ENCODE assay signal across 14 cellular contexts in genomic region chr1:114002492-114003290, GRCh38. TPM values are rescaled to one million over a fixed set of nuclear protein-coding genes. Genes with fewer than 3 reads are reported as not detected.
DNase-seq lines count a peak whose midpoint lies in the region; ATAC-seq, FAIRE-seq and TF ChIP-seq lines count a peak whose summit lies in the region.
"Had no signal": no experiment of that assay in that cellular context is flagged by ENCODE, and none has a peak within 500 bp of the region (broad histone marks: within the 10 kb centered on the region; RNA-seq: fewer than 3 reads in every experiment).

No MANE protein-coding gene starts in this region.

- H3K14ac ChIP-seq in H1 (ENCODE audit: insufficient read length): no peak overlapping the region

- peak overlapping the region; percentile 85; the same call in 1 of the 2 replicates for H2BK12ac ChIP-seq in H1 (ENCODE audit: low read depth, low read length)

- no peak for TF ChIP-seq CTCF in H1 (IDR thresholded peaks at IDR 0.05; ENCODE audit: control extremely low read depth in 1 of 3, insufficient read depth in 1 of 3, low read depth in 1 of 3, low read length in 3 of 3)
- TF ChIP-seq CTCF in kidney (IDR thresholded peaks at IDR 0.05; ENCODE audit: borderline replicate concordance, extremely low read depth, insufficient read depth): no peak
- no peak for TF ChIP-seq CTCF in testis (IDR thresholded peaks at IDR 0.05)
- TF ChIP-seq CTCF in PC-3 (conservative IDR thresholded peaks at IDR 0.05; ENCODE audit: low read depth, low read length): no peak

- H2BK15ac ChIP-seq in H1 (ENCODE audit: low read length): no peak overlapping the region

- H3K36me3 ChIP-seq in HUES48 (ENCODE audit: control insufficient read depth, insufficient read depth, low read length) (no peaks in the 10 kb centered on the region), H1 (ENCODE audit: control insufficient read depth in 2 of 4, insufficient read depth in 4 of 4, low read length in 3 of 4) (no peaks in the 10 kb centered on the region), kidney (ENCODE audit: control insufficient read depth in 1 of 2, insufficient read depth in 2 of 2, low read length in 2 of 2) (no peaks in the 10 kb centered on the region), testis (ENCODE audit: low read depth, missing control alignments) (no peaks in the 10 kb centered on the region), PC-3 (ENCODE audit: low read depth, low read length) (no peaks in the 10 kb centered on the region)
- H3K36me3 ChIP-seq: Peyer's patch had no signal

- intact Hi-C loops in kidney (cut with DNase I) (no loop called here), testis (cut with DNase I; ENCODE audit: low total_unique reads) (no loop called here), PC-3 (cut with micrococcal nuclease) (no loop called here)

- H3K23me2 ChIP-seq in H1 (ENCODE audit: low read depth, low read length): no peaks in the 10 kb centered on the region

- H4K8ac ChIP-seq in H1 (ENCODE audit: extremely low read depth, insufficient read depth, low read length): peak overlapping the region; percentile 54; the same call in 1 of the 2 replicates

- H3K79me2 ChIP-seq in H1 (ENCODE audit: control insufficient read depth in 1 of 2, insufficient read depth in 2 of 2, low read length in 2 of 2): no peaks in the 10 kb centered on the region
- H3K79me2 ChIP-seq in PC-3 (ENCODE audit: low read length): no peaks in the 10 kb centered on the region

- peak overlapping the region; percentile 79 for H3K18ac ChIP-seq in H1 (ENCODE audit: extremely low read depth, low read length)

- H3K9ac ChIP-seq in HUES48 (ENCODE audit: low read depth, low read length) (no peak overlapping the region), H1 (replicated peaks in 1 of 4; ENCODE audit: extremely low read depth in 1 of 4, low read depth in 3 of 4, low read length in 3 of 4) (no peak overlapping the region), kidney (ENCODE audit: low read length in 2 of 2) (no peak overlapping the region), PC-3 (ENCODE audit: low read length) (no peak overlapping the region)

- no peak for TF ChIP-seq EP300 in H1 (IDR thresholded peaks at IDR 0.05; ENCODE audit: borderline replicate concordance in 1 of 2, low read depth in 2 of 2, low read length in 2 of 2)

- CTCF ChIA-PET in H1 (lab: Charles Lee; ENCODE audit: partially characterized antibody) (interaction anchor here (0.6 to 3.7 kb wide), 9 partner anchors 15 to 1185 kb away, joined by 3 to 23 read pairs (median 4); partner anchors contain the start of gene OLFML3), PC-3 (lab: Charles Lee) (no interaction called here)

- H3K23ac ChIP-seq in H1 (ENCODE audit: insufficient read length): no peak overlapping the region

- peak overlapping the region; percentile 63 for H4K91ac ChIP-seq in H1 (replicated peaks; ENCODE audit: insufficient read length, low read length)

- H2AFZ ChIP-seq in H1 (ENCODE audit: low read length) (peak overlapping the region; percentile 51; the same call in 1 of the 2 replicates), PC-3 (ENCODE audit: low read length) (no peak overlapping the region)

- H3K4me1 ChIP-seq in HUES48 (ENCODE audit: control insufficient read depth, insufficient read depth, low read length): peaks cover 19% of the 10 kb centered on the region
- H3K4me1 ChIP-seq in H1 (replicated peaks in 1 of 4; ENCODE audit: control insufficient read depth in 3 of 4, insufficient read depth in 4 of 4, low read length in 3 of 4): peaks cover 7 to 16% (median 12%) of the 10 kb centered on the region in 4 experiments
- no peaks in the 10 kb centered on the region for H3K4me1 ChIP-seq in kidney (ENCODE audit: control insufficient read depth in 1 of 2, insufficient read depth in 1 of 2, low read depth in 1 of 2, low read length in 2 of 2)
- H3K4me1 ChIP-seq in testis: no peaks in the 10 kb centered on the region
- no peaks in the 10 kb centered on the region for H3K4me1 ChIP-seq in PC-3 (ENCODE audit: insufficient read depth, low read length)
- H3K4me1 ChIP-seq: Peyer's patch had no signal

- no peaks in the 10 kb centered on the region for H3K9me2 ChIP-seq in PC-3 (replicated peaks; ENCODE audit: low read length)

- no peak overlapping the region; the same call in 1 of the 2 replicates for H2AK5ac ChIP-seq in H1 (ENCODE audit: low read depth, low read length)

- BruUV-seq in PC-3 (replicated peaks; lab: Mats Ljungman, UMichigan): no TSS peak

- H3K4me2 ChIP-seq in H1 (ENCODE audit: insufficient read depth in 1 of 2, low read depth in 2 of 2, low read length in 2 of 2) (peak overlapping the region in 1 of 2 experiments; percentile 29; a peak in 1 of 4 replicates), PC-3 (ENCODE audit: low read length) (no peak overlapping the region)

- H3K4ac ChIP-seq in H1 (replicated peaks; ENCODE audit: insufficient read length, low read depth, low read length): peak overlapping the region; percentile 2

- H3K56ac ChIP-seq in H1 (replicated peaks; ENCODE audit: insufficient read length, low read depth, low read length): no peak overlapping the region

- H3K9me3 ChIP-seq in HUES48 (ENCODE audit: control insufficient read depth, insufficient read depth, low read length) (no peaks in the 10 kb centered on the region), H1 (ENCODE audit: insufficient read depth in 2 of 2, low read depth in 1 of 2, low read length in 1 of 2) (no peaks in the 10 kb centered on the region; a peak in 2 of 4 replicates), kidney (ENCODE audit: control insufficient read depth in 1 of 2, low read length in 2 of 2) (no peaks in the 10 kb centered on the region), testis (no peaks in the 10 kb centered on the region), PC-3 (ENCODE audit: low read length) (no peaks in the 10 kb centered on the region)
- H3K9me3 ChIP-seq: Peyer's patch had no signal

- ATAC-seq in PC-3: no peak
- ATAC-seq: activated T-cell treated with anti-CD3 and anti-CD28 coated beads, Interleukin-2, amount 50 U/mL, for 4 hours; CD8-positive, alpha-beta T cell had no signal

- H3K27me3 ChIP-seq in HUES48 (ENCODE audit: control insufficient read depth, insufficient read depth, low read length) (peaks cover 8% of the 10 kb centered on the region; the same call in 1 of the 2 replicates), H1 (replicated peaks in 1 of 4; ENCODE audit: control insufficient read depth in 3 of 4, extremely low read depth in 1 of 4, insufficient read depth in 3 of 4, low read length in 3 of 4) (no peaks in the 10 kb centered on the region), testis (no peaks in the 10 kb centered on the region), PC-3 (ENCODE audit: low read length) (no peaks in the 10 kb centered on the region)
- H3K27me3 ChIP-seq: Peyer's patch had no signal

- 68% methylated on average over 14 of the region's 15 CpGs; no CpG with 5 or more reads in 1 of the 2 experiments for WGBS in H1 (ENCODE audit: extremely low coverage in 1 of 2, insufficient coverage in 1 of 2, insufficient read length in 1 of 2, insufficient replicate concordance in 2 of 2, low coverage in 1 of 2, low lambda C conversion rate in 2 of 2, missing lambda C conversion rate in 1 of 2), 2 experiments
- WGBS in testis, 2 donors: 26 to 32% methylated on average over 10 to 15 of the region's 15 CpGs

- H3K27ac ChIP-seq in HUES48 (ENCODE audit: low read depth, low read length) (peak overlapping the region; percentile 39), H1 (ENCODE audit: low read depth, low read length) (no peak overlapping the region; the same call in 1 of the 2 replicates), kidney (ENCODE audit: low read depth in 2 of 2, low read length in 2 of 2) (no peak overlapping the region), testis (no peak overlapping the region), PC-3 (ENCODE audit: low read length) (no peak overlapping the region)
- H3K27ac ChIP-seq: Peyer's patch had no signal

- H3K79me1 ChIP-seq in H1 (ENCODE audit: low read depth, low read length): no peaks in the 10 kb centered on the region

- no peaks in the 10 kb centered on the region for H3F3A ChIP-seq in PC-3 (ENCODE audit: low read length, unreplicated experiment)

- H2BK120ac ChIP-seq in H1 (replicated peaks; ENCODE audit: low read depth, low read length): peak overlapping the region; percentile 5

- no peak overlapping the region for H4K5ac ChIP-seq in H1 (ENCODE audit: insufficient read length, low read depth, low read length)

- TF ChIP-seq POLR2A in H1 (IDR thresholded peaks at IDR 0.05; ENCODE audit: control extremely low read depth in 1 of 2, low read depth in 2 of 2, low read length in 2 of 2) (no peak), testis (IDR thresholded peaks at IDR 0.05) (no peak)

- FAIRE-seq in H1 (lab: Jason Lieb, UNC) (no peak), kidney (lab: Jason Lieb, UNC) (no peak)

- no peak overlapping the region for H2BK20ac ChIP-seq in H1 (ENCODE audit: low read length)

- H2BK5ac ChIP-seq in H1 (ENCODE audit: low read depth, low read length): peak overlapping the region; percentile 27; the same call in 1 of the 2 replicates

- TF ChIP-seq RAD21 in H1 (IDR thresholded peaks at IDR 0.05 in 1 of 2, conservative IDR thresholded peaks at IDR 0.05 in 1 of 2; ENCODE audit: low read depth in 2 of 2, low read length in 2 of 2): no peak

- DNase-seq in H1 (ENCODE audit: low read depth in 1 of 2, low spot score in 2 of 2) (no peak), kidney (peak; percentile 71), testis (peak; percentile 19), PC-3 (no peak), DMS153 treated with DMSO at 0.1 percent for 48 hours (lab: John Stamatoyannopoulos, UW; ENCODE audit: unreplicated experiment) (no peak), DMS53 (lab: John Stamatoyannopoulos, UW) (no peak)
- DNase-seq: activated T-cell treated with anti-CD3 and anti-CD28 coated beads, Interleukin-2, amount 50 U/mL, for 4 hours; anterior cingulate cortex; CD8-positive, alpha-beta T cell; hypothalamus; NCI-H1105; Peyer's patch had no signal

- POLR2A ChIA-PET in H1 (lab: Charles Lee; ENCODE audit: partially characterized antibody): interaction anchor here (0.7 to 3.6 kb wide), 6 partner anchors 9 to 85 kb away, joined by 3 to 14 read pairs (median 3); no protein-coding TSS in a partner anchor
- POLR2A ChIA-PET in PC-3 (lab: Charles Lee; ENCODE audit: unreplicated experiment): no interaction called here

- H4K20me1 ChIP-seq in H1 (replicated peaks in 1 of 2; ENCODE audit: control insufficient read depth in 1 of 2, insufficient read depth in 2 of 2, low read length in 2 of 2) (no peaks in the 10 kb centered on the region), PC-3 (ENCODE audit: low read length) (no peaks in the 10 kb centered on the region)

- no peak overlapping the region for H3K4me3 ChIP-seq in HUES48 (ENCODE audit: low read depth, low read length)
- H3K4me3 ChIP-seq in H1 (ENCODE audit: extremely low read depth in 1 of 4, insufficient read depth in 2 of 4, low read depth in 3 of 4, low read length in 4 of 4): no peak overlapping the region
- H3K4me3 ChIP-seq in kidney (ENCODE audit: low read length in 2 of 2): no peak overlapping the region
- no peak overlapping the region for H3K4me3 ChIP-seq in testis
- H3K4me3 ChIP-seq in PC-3 (ENCODE audit: low read length): no peak overlapping the region
- H3K4me3 ChIP-seq: Peyer's patch had no signal

RNA-seq across cellular contexts. Expression of gene OLFML3, which starts 23.4 kb away (rescaled TPM):
- 55.3 and 56.0 TPM in 2 replicates for total RNA-seq in H1 (2021; fragmentation: NEBNext Ultra II Directional; extraction: Animal tissue kit (Norgen Biotek cat#: 25700))
- 72.1 and 72.3 TPM in 2 replicates for polyA plus RNA-seq in H1 (2011; rRNA removed)
- 59.2 TPM for polyA plus RNA-seq in H1 (2011; cell fraction: cytosol; rRNA removed)
- 50.6 TPM for polyA plus RNA-seq in H1 (2011; cell fraction: nucleus; rRNA removed)
- polyA plus RNA-seq in H1 (2012, experiment 1 of 2): 79.9 to 91.4 TPM (median 85.9 TPM) in 4 replicates
- polyA plus RNA-seq in H1 (2012, experiment 2 of 2): 108 TPM
- 129 TPM for polyA plus RNA-seq in H1 (2013, experiment 1 of 2)
- 127 TPM for polyA plus RNA-seq in H1 (2013, experiment 2 of 2)
- polyA minus RNA-seq in H1 (2011; rRNA and poly(A)+ RNA removed): 44.8 and 47.2 TPM in 2 replicates
- 24.4 TPM for polyA minus RNA-seq in H1 (2011; cell fraction: cytosol; rRNA and poly(A)+ RNA removed)
- polyA minus RNA-seq in H1 (2011; cell fraction: nucleus; rRNA and poly(A)+ RNA removed): 13.5 TPM
- 13.5 TPM for total RNA-seq in kidney
- 22.9 TPM for polyA plus RNA-seq in kidney (ENCODE audit: insufficient read depth, low read depth, low replicate concordance)
- 1 to 10 TPM; 4.6 to 8.5 TPM for total RNA-seq in testis
- 51.7 TPM for polyA plus RNA-seq in testis (ENCODE audit: insufficient read depth, low read depth, low replicate concordance)
- 7.0 TPM in 2 replicates for total RNA-seq in PC-3 (2014; rRNA removed)
- polyA plus RNA-seq: IgD-negative memory B cell had no signal

Comparison
In these comparisons a context has a peak if more than half of its experiments do, and no peak if none do; other contexts are left out.
1. DNase-seq: peak in kidney (single experiment) and testis (single experiment); none in H1 (0 of 2), PC-3 (single experiment), DMS153 treated with DMSO at 0.1 percent for 48 hours (single experiment) and DMS53 (single experiment).